ENCODE assay signal across 1 cellular context in the genomic region with DNA sequence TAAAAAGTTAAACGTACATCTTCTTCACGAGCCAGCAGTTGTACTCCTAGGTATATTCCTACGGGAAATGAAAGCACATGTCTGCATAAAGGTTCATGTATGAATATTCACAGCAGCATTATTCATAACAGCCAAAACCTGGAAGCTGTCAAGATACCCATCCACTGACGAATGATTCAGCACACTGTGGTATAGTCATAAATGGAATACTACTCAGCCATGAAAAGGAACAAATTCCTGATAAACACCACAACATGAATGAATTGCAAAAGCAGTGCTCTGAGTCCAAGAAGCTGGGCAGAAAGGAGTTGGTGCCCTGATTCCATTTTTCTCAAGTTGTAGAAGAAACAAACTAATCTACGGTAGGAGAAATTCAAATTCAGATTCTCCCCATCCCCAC.
A peak's percentile ranks its signal among the peaks of the same experiment; 100 is the strongest.
TF ChIP-seq lines count a peak whose summit lies in the region.

No MANE protein-coding gene starts in this region.

TF ChIP-seq in H1, 55 proteins besides CTCF, POLR2A, EP300 and RAD21:
- TF ChIP-seq KDM1A (IDR thresholded peaks at IDR 0.05; ENCODE audit: borderline replicate concordance, low read length), result peak; percentile 60; the same call in 1 of the 2 replicates
- no peak for TF ChIP-seq BACH1 (IDR thresholded peaks at IDR 0.05; ENCODE audit: low read length)
- TF ChIP-seq, protein P1, sequence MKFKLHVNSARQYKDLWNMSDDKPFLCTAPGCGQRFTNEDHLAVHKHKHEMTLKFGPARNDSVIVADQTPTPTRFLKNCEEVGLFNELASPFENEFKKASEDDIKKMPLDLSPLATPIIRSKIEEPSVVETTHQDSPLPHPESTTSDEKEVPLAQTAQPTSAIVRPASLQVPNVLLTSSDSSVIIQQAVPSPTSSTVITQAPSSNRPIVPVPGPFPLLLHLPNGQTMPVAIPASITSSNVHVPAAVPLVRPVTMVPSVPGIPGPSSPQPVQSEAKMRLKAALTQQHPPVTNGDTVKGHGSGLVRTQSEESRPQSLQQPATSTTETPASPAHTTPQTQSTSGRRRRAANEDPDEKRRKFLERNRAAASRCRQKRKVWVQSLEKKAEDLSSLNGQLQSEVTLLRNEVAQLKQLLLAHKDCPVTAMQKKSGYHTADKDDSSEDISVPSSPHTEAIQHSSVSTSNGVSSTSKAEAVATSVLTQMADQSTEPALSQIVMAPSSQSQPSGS (IDR thresholded peaks at IDR 0.05; ENCODE audit: low read length), result no peak
- no peak for TF ChIP-seq RFX5 (IDR thresholded peaks at IDR 0.05; ENCODE audit: borderline replicate concordance, low read depth, low read length)
- no peak for TF ChIP-seq KDM5A (IDR thresholded peaks at IDR 0.05; ENCODE audit: low read length)
